Comparison of ENCODE assay signal across 11 cellular contexts in genomic region chr1:30525980-30526651, GRCh38.
DNase-seq lines count a peak whose midpoint lies in the region; ATAC-seq and TF ChIP-seq lines count a peak whose summit lies in the region.
"Had no signal": no experiment of that assay in that cellular context is flagged by ENCODE, and none has a peak within 500 bp of the region (broad histone marks: within the 10 kb centered on the region; RNA-seq: fewer than 3 reads in every experiment).

No MANE protein-coding gene starts in this region.

- no peaks in the 10 kb centered on the region for H4K20me1 ChIP-seq in osteoblast (ENCODE audit: insufficient read depth, low read length)

- no peaks in the 10 kb centered on the region for H3K9me3 Mint-ChIP-seq in activated naive CD4-positive, alpha-beta T cell treated with anti-CD3 and anti-CD28 coated beads for 36 hours
- H3K9me3 Mint-ChIP-seq: activated naive CD4-positive, alpha-beta T cell treated with anti-CD3 and anti-CD28 coated beads, Interleukin-2, amount 50 U/mL, for 72 hours; T-cell had no signal

- no peaks in the 10 kb centered on the region for H3K79me2 ChIP-seq in osteoblast (ENCODE audit: insufficient read depth, low read length)

- peak overlapping the region; percentile 15 for H2AFZ ChIP-seq in osteoblast (ENCODE audit: low read length)

- no peaks in the 10 kb centered on the region for H3K4me1 Mint-ChIP-seq in activated naive CD4-positive, alpha-beta T cell treated with anti-CD3 and anti-CD28 coated beads for 36 hours (ENCODE audit: low read depth)
- H3K4me1 Mint-ChIP-seq: T-cell had no signal

- no peaks in the 10 kb centered on the region for H3K27me3 ChIP-seq in osteoblast (ENCODE audit: insufficient read depth, low read length)
- H3K27me3 ChIP-seq: right lobe of liver had no signal

- CTCF ChIA-PET in activated naive CD4-positive, alpha-beta T cell treated with anti-CD3 and anti-CD28 coated beads for 36 hours (lab: Charles Lee), result no interaction called here

- H3K4me3 ChIP-seq in osteoblast (ENCODE audit: insufficient read depth, low read length), result no peak overlapping the region
- H3K4me3 ChIP-seq: right lobe of liver had no signal

- DNase-seq in DMS79 treated with DMSO at 0.1 percent for 48 hours (lab: John Stamatoyannopoulos, UW), result peak; percentile 33
- DNase-seq in OCI-M1 (lab: John Stamatoyannopoulos, UW), result peak; percentile 6
- DNase-seq in fibroblast of peridontal ligament (ENCODE audit: extremely low read depth), result peak; percentile 3
- peak; percentile 77 for DNase-seq in osteoblast (ENCODE audit: insufficient read length, low spot score, missing footprints)
- no peak for DNase-seq in activated naive CD4-positive, alpha-beta T cell treated with anti-CD3 and anti-CD28 coated beads for 36 hours
- DNase-seq in NCI-H2107 treated with DMSO at 0.1 percent for 48 hours (lab: John Stamatoyannopoulos, UW; ENCODE audit: unreplicated experiment), result no peak
- DNase-seq in T1000 (lab: John Stamatoyannopoulos, UW), result no peak

- no peaks in the 10 kb centered on the region for H3K36me3 ChIP-seq in osteoblast (ENCODE audit: insufficient read depth, low read length)
- H3K36me3 ChIP-seq: right lobe of liver had no signal

- H3K27ac Mint-ChIP-seq in activated naive CD4-positive, alpha-beta T cell treated with anti-CD3 and anti-CD28 coated beads for 36 hours, result no peak overlapping the region
- H3K27ac Mint-ChIP-seq: activated naive CD4-positive, alpha-beta T cell treated with anti-CD3 and anti-CD28 coated beads, Interleukin-2, amount 50 U/mL, for 72 hours; T-cell had no signal

- no peak for TF ChIP-seq CTCF in osteoblast (IDR thresholded peaks at IDR 0.05; ENCODE audit: extremely low read depth, low read depth, low read length)

- H3K9me3 ChIP-seq in osteoblast (ENCODE audit: low read depth, low read length), result no peaks in the 10 kb centered on the region
- H3K9me3 ChIP-seq: right lobe of liver had no signal

- intact Hi-C loops in activated naive CD4-positive, alpha-beta T cell treated with anti-CD3 and anti-CD28 coated beads for 36 hours (cut with micrococcal nuclease), result no loop called here

- ATAC-seq in GM21737 (IDR thresholded peaks at IDR 0.05; ENCODE audit: unreplicated experiment), result no peak
- ATAC-seq: activated naive CD4-positive, alpha-beta T cell treated with anti-CD3 and anti-CD28 coated beads, Interleukin-2, amount 50 U/mL, for 72 hours; T-cell had no signal

- no peak overlapping the region for H3K27ac ChIP-seq in osteoblast (ENCODE audit: low read depth, low read length)
- H3K27ac ChIP-seq: right lobe of liver had no signal

- H3K4me2 ChIP-seq in osteoblast (ENCODE audit: insufficient read depth, low read length), result no peak overlapping the region

- H3K27me3 Mint-ChIP-seq in activated naive CD4-positive, alpha-beta T cell treated with anti-CD3 and anti-CD28 coated beads for 36 hours (ENCODE audit: low read depth), result peaks cover 20% of the 10 kb centered on the region

- no peaks in the 10 kb centered on the region for H3K36me3 Mint-ChIP-seq in activated naive CD4-positive, alpha-beta T cell treated with anti-CD3 and anti-CD28 coated beads for 36 hours (ENCODE audit: low read depth)
- H3K36me3 Mint-ChIP-seq: activated naive CD4-positive, alpha-beta T cell treated with anti-CD3 and anti-CD28 coated beads, Interleukin-2, amount 50 U/mL, for 72 hours; T-cell had no signal

- H3K4me3 Mint-ChIP-seq in activated naive CD4-positive, alpha-beta T cell treated with anti-CD3 and anti-CD28 coated beads for 36 hours, result no peak overlapping the region
- H3K4me3 Mint-ChIP-seq: T-cell had no signal

- peaks cover 30% of the 10 kb centered on the region for H3K4me1 ChIP-seq in osteoblast (ENCODE audit: insufficient read depth, low read length)

Comparison
In these comparisons a context has a peak if more than half of its experiments do, and no peak if none do; other contexts are left out.
1. DNase-seq: peak in DMS79 treated with DMSO at 0.1 percent for 48 hours (single experiment), OCI-M1 (single experiment), fibroblast of peridontal ligament (single experiment) and osteoblast (single experiment); none in activated naive CD4-positive, alpha-beta T cell treated with anti-CD3 and anti-CD28 coated beads for 36 hours (single experiment), NCI-H2107 treated with DMSO at 0.1 percent for 48 hours (single experiment) and T1000 (single experiment).